In the genomic region with DNA sequence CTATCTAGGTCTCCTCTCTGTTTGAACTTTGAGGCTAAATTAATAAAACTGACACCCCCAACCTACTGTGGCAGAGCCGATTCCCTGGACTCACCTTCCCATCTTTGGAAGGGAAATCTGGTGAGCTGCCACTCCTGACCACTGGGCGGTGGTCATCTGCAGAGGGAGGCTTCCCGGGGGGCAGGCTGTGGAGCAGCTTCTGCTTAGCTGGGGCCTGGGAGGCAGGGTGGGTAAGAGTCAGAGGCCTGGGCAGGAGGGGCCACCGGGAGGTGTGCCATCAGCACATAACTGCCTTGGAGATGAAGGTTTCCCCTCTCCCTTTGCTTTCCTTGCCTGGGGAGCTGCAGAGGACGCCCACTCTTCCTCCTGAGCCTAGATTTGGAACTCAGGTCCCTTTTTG, we compare ENCODE assay signal across 2 cellular contexts.
TF ChIP-seq lines count a peak whose summit lies in the region.

No MANE protein-coding gene starts in this region.

TF ChIP-seq in SK-N-SH, 30 proteins besides CTCF, POLR2A, EP300 and RAD21 (continued from another document):
- TF ChIP-seq, protein P1, sequence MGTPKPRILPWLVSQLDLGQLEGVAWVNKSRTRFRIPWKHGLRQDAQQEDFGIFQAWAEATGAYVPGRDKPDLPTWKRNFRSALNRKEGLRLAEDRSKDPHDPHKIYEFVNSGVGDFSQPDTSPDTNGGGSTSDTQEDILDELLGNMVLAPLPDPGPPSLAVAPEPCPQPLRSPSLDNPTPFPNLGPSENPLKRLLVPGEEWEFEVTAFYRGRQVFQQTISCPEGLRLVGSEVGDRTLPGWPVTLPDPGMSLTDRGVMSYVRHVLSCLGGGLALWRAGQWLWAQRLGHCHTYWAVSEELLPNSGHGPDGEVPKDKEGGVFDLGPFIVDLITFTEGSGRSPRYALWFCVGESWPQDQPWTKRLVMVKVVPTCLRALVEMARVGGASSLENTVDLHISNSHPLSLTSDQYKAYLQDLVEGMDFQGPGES (IDR thresholded peaks at IDR 0.05; ENCODE audit: low read depth, low read length), result no peak

TF ChIP-seq in SK-N-SH treated with all-trans-retinoic acid at 6 μM for 48 hours, 23 proteins besides CTCF, POLR2A, EP300 and RAD21:
- TF ChIP-seq CSRNP3 (CRISPR knock-in tag; IDR thresholded peaks at IDR 0.05) (no peak), TCF4 (CRISPR knock-in tag; IDR thresholded peaks at IDR 0.05; ENCODE audit: borderline replicate concordance) (no peak), CSDC2 (CRISPR knock-in tag; IDR thresholded peaks at IDR 0.05) (no peak), ZNF70 (CRISPR knock-in tag; IDR thresholded peaks at IDR 0.05) (no peak), RARB (CRISPR knock-in tag; IDR thresholded peaks at IDR 0.05) (no peak)
